9 cellular contexts compared by ENCODE assay signal in the genomic region with DNA sequence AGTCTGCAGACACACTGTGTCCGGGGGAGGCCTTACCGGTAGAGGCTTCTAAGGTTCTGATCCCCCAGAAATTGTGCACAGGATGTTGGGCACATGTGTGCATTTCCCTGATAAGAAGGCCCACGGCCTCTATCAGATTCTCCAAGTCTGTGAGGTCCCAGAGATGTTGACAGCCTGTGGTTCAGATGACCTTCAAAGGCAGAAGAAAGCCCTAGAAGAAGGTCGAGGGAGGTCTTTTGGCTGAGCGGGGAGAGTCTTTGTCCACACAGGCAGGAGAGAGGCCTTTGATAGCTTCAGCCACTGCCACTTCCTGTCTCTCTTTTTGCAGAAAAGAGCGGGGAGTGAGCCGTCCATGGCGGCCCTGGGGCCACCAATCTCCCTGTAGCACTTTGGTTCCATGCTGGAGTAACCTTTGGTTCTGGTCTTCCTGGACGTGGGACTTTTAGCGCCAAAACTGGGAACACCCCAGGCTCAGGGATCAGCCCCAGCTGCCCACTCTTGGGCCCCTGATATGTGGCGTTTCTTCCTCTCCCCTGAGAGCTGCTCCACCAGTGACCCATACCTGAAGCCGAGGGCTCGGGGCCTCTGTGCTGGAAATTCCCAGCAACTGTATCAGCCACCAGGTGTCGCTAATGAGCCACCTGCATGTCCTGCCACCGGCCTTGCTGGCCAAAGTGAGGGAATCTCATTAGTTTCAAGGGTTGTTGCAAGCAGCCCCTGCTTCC. TPM values are rescaled to one million over a fixed set of nuclear protein-coding genes. Genes with fewer than 3 reads are reported as not detected.
DNase-seq lines count a peak whose midpoint lies in the region; ATAC-seq and TF ChIP-seq lines count a peak whose summit lies in the region.
"Had no signal": no experiment of that assay in that cellular context is flagged by ENCODE, and none has a peak within 500 bp of the region (broad histone marks: within the 10 kb centered on the region; RNA-seq: fewer than 3 reads in every experiment).

No MANE protein-coding gene starts in this region.

- no peak overlapping the region for H3K4me2 ChIP-seq in DND-41 (ENCODE audit: insufficient read depth, low read length)

- no peak overlapping the region for H3K4me3 Mint-ChIP-seq in activated T-helper 2 cell treated with anti-CD3 and anti-CD28 coated beads, Interferon-gamma antibody, Interleukin-2, Interleukin-4, amounts not matched to agents 10 μg/mL and 5 μg/mL and 100 μg/mL, durations not matched to agents 14 hours and 24 hours and 36 hours (ENCODE audit: low read depth)
- H3K4me3 Mint-ChIP-seq: activated naive CD8-positive, alpha-beta T cell had no signal

- DNase-seq in DND-41 (peak; percentile 65), HT1080 (ENCODE audit: low read depth) (peak; percentile 66), SHP77 treated with DMSO at 0.1 percent for 48 hours (lab: John Stamatoyannopoulos, UW) (peak; percentile 8), foreskin keratinocyte (peak in 1 of 2 donors; percentile 20), non-pigmented ciliary epithelial cell (ENCODE audit: low read depth) (peak; percentile 13), suprapubic skin (ENCODE audit: low spot score in 2 of 2) (peak; percentile 81 to 88)
- peak; percentile 55 for DNase-seq in activated T-helper 2 cell treated with anti-CD3 and anti-CD28 coated beads, Interferon-gamma antibody, Interleukin-2, Interleukin-4, amounts not matched to agents 10 μg/mL and 5 μg/mL and 100 μg/mL, durations not matched to agents 14 hours and 24 hours and 36 hours (ENCODE audit: low spot score)

- peaks cover 10% of the 10 kb centered on the region for H3K4me1 Mint-ChIP-seq in activated T-helper 2 cell treated with anti-CD3 and anti-CD28 coated beads, Interferon-gamma antibody, Interleukin-2, Interleukin-4, amounts not matched to agents 10 μg/mL and 5 μg/mL and 100 μg/mL, durations not matched to agents 14 hours and 24 hours and 36 hours (ENCODE audit: low read depth)

- H3K36me3 Mint-ChIP-seq in activated T-helper 2 cell treated with anti-CD3 and anti-CD28 coated beads, Interferon-gamma antibody, Interleukin-2, Interleukin-4, amounts not matched to agents 10 μg/mL and 5 μg/mL and 100 μg/mL, durations not matched to agents 14 hours and 24 hours and 36 hours (ENCODE audit: low read depth) = peaks cover 43% of the 10 kb centered on the region

- H3K9me3 Mint-ChIP-seq in activated T-helper 2 cell treated with anti-CD3 and anti-CD28 coated beads, Interferon-gamma antibody, Interleukin-2, Interleukin-4, amounts not matched to agents 10 μg/mL and 5 μg/mL and 100 μg/mL, durations not matched to agents 14 hours and 24 hours and 36 hours = no peaks in the 10 kb centered on the region

- H2AFZ ChIP-seq in DND-41 (ENCODE audit: low read depth, low read length) = no peak overlapping the region

- H3K27me3 ChIP-seq in DND-41 (ENCODE audit: insufficient read depth, low read length, poor library complexity) (no peaks in the 10 kb centered on the region), foreskin keratinocyte (no peaks in the 10 kb centered on the region), suprapubic skin (no peaks in the 10 kb centered on the region)

- TF ChIP-seq POLR2A in suprapubic skin (IDR thresholded peaks at IDR 0.05) = no peak

- H3K9ac ChIP-seq in DND-41 (ENCODE audit: low read depth, low read length) = no peak overlapping the region

- TF ChIP-seq CTCF in DND-41 (IDR thresholded peaks at IDR 0.05; ENCODE audit: borderline replicate concordance, extremely low read depth, low read length, poor library complexity, severe bottlenecking) (peak; percentile 93), foreskin keratinocyte (conservative IDR thresholded peaks at IDR 0.05) (peak; percentile 90), suprapubic skin (IDR thresholded peaks at IDR 0.05) (peak; percentile 81 to 93)

- H3K27ac ChIP-seq in DND-41 (ENCODE audit: low read length) (no peak overlapping the region; the same call in 1 of the 2 replicates), foreskin keratinocyte (no peak overlapping the region), suprapubic skin (no peak overlapping the region)

- H3K4me1 ChIP-seq in DND-41 (ENCODE audit: insufficient read depth, low read length) (peaks cover 3% of the 10 kb centered on the region; the same call in 1 of the 2 replicates), foreskin keratinocyte (no peaks in the 10 kb centered on the region), suprapubic skin (peaks cover 9% of the 10 kb centered on the region)

- H3K4me3 ChIP-seq in DND-41 (ENCODE audit: low read depth in 1 of 2, low read length in 2 of 2) (no peak overlapping the region), suprapubic skin (no peak overlapping the region)

- no peaks in the 10 kb centered on the region for H4K20me1 ChIP-seq in DND-41 (ENCODE audit: insufficient read depth, low read length)

- intact Hi-C loops in activated T-helper 2 cell treated with anti-CD3 and anti-CD28 coated beads, Interferon-gamma antibody, Interleukin-2, Interleukin-4, amounts not matched to agents 10 μg/mL and 5 μg/mL and 100 μg/mL, durations not matched to agents 14 hours and 24 hours and 36 hours (cut with micrococcal nuclease) = loop anchor here (5.0 kb wide), 2 partner anchors 36 to 44 kb away; no protein-coding TSS in a partner anchor

- no peaks in the 10 kb centered on the region for H3K79me2 ChIP-seq in DND-41 (ENCODE audit: insufficient read depth, low read length)

- H3K9me3 ChIP-seq in DND-41 (ENCODE audit: insufficient read depth, low read length, severe bottlenecking) (no peaks in the 10 kb centered on the region), suprapubic skin (no peaks in the 10 kb centered on the region)

- no peak for TF ChIP-seq EP300 in suprapubic skin (IDR thresholded peaks at IDR 0.05)

- no peaks in the 10 kb centered on the region for H3K27me3 Mint-ChIP-seq in activated T-helper 2 cell treated with anti-CD3 and anti-CD28 coated beads, Interferon-gamma antibody, Interleukin-2, Interleukin-4, amounts not matched to agents 10 μg/mL and 5 μg/mL and 100 μg/mL, durations not matched to agents 14 hours and 24 hours and 36 hours (ENCODE audit: low read depth)
- H3K27me3 Mint-ChIP-seq: activated naive CD8-positive, alpha-beta T cell had no signal

- 52% methylated on average over 10 of the region's 15 CpGs for WGBS in suprapubic skin

- H3K36me3 ChIP-seq in DND-41 (ENCODE audit: insufficient read depth, low read length) (no peaks in the 10 kb centered on the region), suprapubic skin (peaks cover 51% of the 10 kb centered on the region)

- peak overlapping the region; percentile 17 for H3K27ac Mint-ChIP-seq in activated T-helper 2 cell treated with anti-CD3 and anti-CD28 coated beads, Interferon-gamma antibody, Interleukin-2, Interleukin-4, amounts not matched to agents 10 μg/mL and 5 μg/mL and 100 μg/mL, durations not matched to agents 14 hours and 24 hours and 36 hours
- H3K27ac Mint-ChIP-seq: activated naive CD8-positive, alpha-beta T cell had no signal

- ATAC-seq in DND-41 (ENCODE audit: insufficient read depth, low read depth) (peak; percentile 55), foreskin keratinocyte (peak; percentile 62), GM19395 (IDR thresholded peaks at IDR 0.05; ENCODE audit: unreplicated experiment) (no peak)

RNA-seq across cellular contexts. Expression of gene LGALS9, which starts 28.1 kb away (rescaled TPM):
- total RNA-seq in HT1080 (2014; rRNA removed; shearing (Covaris generic)) = 0.33 and 0.68 TPM in 2 replicates
- polyA plus RNA-seq in HT1080 (2015; cell fraction: cytosol; rRNA removed) = 0.92 and 1.2 TPM in 2 replicates
- polyA plus RNA-seq in HT1080 (2015; cell fraction: nucleus; rRNA removed) = 0.55 and 1.1 TPM in 2 replicates
- total RNA-seq in activated T-helper 2 cell treated with anti-CD3 and anti-CD28 coated beads, Interferon-gamma antibody, Interleukin-2, Interleukin-4, amounts not matched to agents 10 μg/mL and 5 μg/mL and 100 μg/mL, durations not matched to agents 14 hours and 24 hours and 36 hours = 35.1 and 35.8 TPM in 2 replicates
- total RNA-seq in foreskin keratinocyte (0.82 and 1.1 TPM in 2 replicates), suprapubic skin (10 to 100 TPM in 2 of 4 donors, 1 to 10 TPM in 2; 9.5 to 10.6 (median 10.1) TPM)
- 1.7 and 1.9 TPM in 2 replicates for polyA plus RNA-seq in foreskin keratinocyte
